1 cellular context compared by ENCODE assay signal in genomic region chr11:3971756-3972404, GRCh38.
TF ChIP-seq lines count a peak whose summit lies in the region.

No MANE protein-coding gene starts in this region.

TF ChIP-seq in K562, 482 proteins besides CTCF, POLR2A, EP300 and RAD21 (continued from another document):
- TF ChIP-seq, protein P1, sequence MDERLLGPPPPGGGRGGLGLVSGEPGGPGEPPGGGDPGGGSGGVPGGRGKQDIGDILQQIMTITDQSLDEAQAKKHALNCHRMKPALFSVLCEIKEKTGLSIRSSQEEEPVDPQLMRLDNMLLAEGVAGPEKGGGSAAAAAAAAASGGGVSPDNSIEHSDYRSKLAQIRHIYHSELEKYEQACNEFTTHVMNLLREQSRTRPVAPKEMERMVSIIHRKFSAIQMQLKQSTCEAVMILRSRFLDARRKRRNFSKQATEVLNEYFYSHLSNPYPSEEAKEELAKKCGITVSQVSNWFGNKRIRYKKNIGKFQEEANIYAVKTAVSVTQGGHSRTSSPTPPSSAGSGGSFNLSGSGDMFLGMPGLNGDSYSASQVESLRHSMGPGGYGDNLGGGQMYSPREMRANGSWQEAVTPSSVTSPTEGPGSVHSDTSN (CRISPR knock-in tag; IDR thresholded peaks at IDR 0.05; ENCODE audit: low read depth), result no peak
- TF ChIP-seq, protein P1 (tag; conservative IDR thresholded peaks at IDR 0.05; ENCODE audit: low read depth), result peak; percentile 72
- TF ChIP-seq ZNF707 (CRISPR knock-in tag; conservative IDR thresholded peaks at IDR 0.05), result no peak
